ENCODE assay signal across 8 cellular contexts in genomic region chr1:181485276-181486097, GRCh38. TPM values are rescaled to one million over a fixed set of nuclear protein-coding genes. Genes with fewer than 3 reads are reported as not detected.
DNase-seq lines count a peak whose midpoint lies in the region; ATAC-seq and TF ChIP-seq lines count a peak whose summit lies in the region.

No MANE protein-coding gene starts in this region.

- peaks cover 22% of the 10 kb centered on the region for H3K4me1 ChIP-seq in neural progenitor cell

- peak; percentile 20 for DNase-seq in Calu3
- peak; percentile 41 for DNase-seq in GM19240 (ENCODE audit: insufficient read length, low spot score)
- peak in 43 of 58 donors; percentile 15 to 81 (median 56) for DNase-seq in anterior cingulate cortex (lab: John Stamatoyannopoulos, UW)
- DNase-seq in neural progenitor cell (ENCODE audit: low spot score), result peak; percentile 83
- no peak for DNase-seq in NCI-H2171 treated with DMSO at 0.1 percent for 48 hours (lab: John Stamatoyannopoulos, UW)
- DNase-seq in SW 1271 (lab: John Stamatoyannopoulos, UW), result no peak

- peak overlapping the region; percentile 27 for H3K4me3 Mint-ChIP-seq in Calu3 (ENCODE audit: low read depth, unreplicated experiment)
- peak overlapping the region; percentile 77 for H3K4me3 Mint-ChIP-seq in neural progenitor cell

- intact Hi-C loops in Calu3 (cut with micrococcal nuclease; ENCODE audit: unreplicated experiment), result no loop called here

- H3K27ac Mint-ChIP-seq in Calu3 (ENCODE audit: unreplicated experiment), result no peak overlapping the region
- no peak overlapping the region for H3K27ac Mint-ChIP-seq in neural progenitor cell

- H3K9ac ChIP-seq in neural progenitor cell, result no peak overlapping the region

- H3K27me3 ChIP-seq in neural progenitor cell, result peaks cover 93% of the 10 kb centered on the region

- peaks cover 20% of the 10 kb centered on the region for H3F3A ChIP-seq in neural progenitor cell (ENCODE audit: low read depth)

- peaks cover 95% of the 10 kb centered on the region for H3K27me3 Mint-ChIP-seq in Calu3 (ENCODE audit: unreplicated experiment)
- peaks cover 57% of the 10 kb centered on the region for H3K27me3 Mint-ChIP-seq in neural progenitor cell (ENCODE audit: insufficient read depth, low read depth)

- ATAC-seq in HG03469 (IDR thresholded peaks at IDR 0.05; ENCODE audit: unreplicated experiment) (peak; percentile 49), HG02973 (IDR thresholded peaks at IDR 0.05; ENCODE audit: unreplicated experiment) (no peak)

- H3K4me1 Mint-ChIP-seq in Calu3 (ENCODE audit: low read depth, unreplicated experiment) (no peaks in the 10 kb centered on the region), neural progenitor cell (peaks cover 27% of the 10 kb centered on the region)

- H3K36me3 Mint-ChIP-seq in Calu3 (ENCODE audit: insufficient read depth, unreplicated experiment), result no peaks in the 10 kb centered on the region
- H3K36me3 Mint-ChIP-seq in neural progenitor cell, result no peaks in the 10 kb centered on the region

- H3K79me2 ChIP-seq in neural progenitor cell (ENCODE audit: low read depth), result no peaks in the 10 kb centered on the region

- H3K27ac ChIP-seq in neural progenitor cell, result no peak overlapping the region

- H3K9me3 Mint-ChIP-seq in Calu3 (ENCODE audit: low read depth, unreplicated experiment) (no peaks in the 10 kb centered on the region), neural progenitor cell (peaks cover 2% of the 10 kb centered on the region)

- peak overlapping the region; percentile 93 for H2AFZ ChIP-seq in neural progenitor cell (replicated peaks)

- peak overlapping the region; percentile 93 for H3K4me2 ChIP-seq in neural progenitor cell

- peaks cover 7% of the 10 kb centered on the region for H4K20me1 ChIP-seq in neural progenitor cell (ENCODE audit: low read depth)

- CTCF ChIA-PET in Calu3 (lab: Charles Lee), result no interaction called here

- no peaks in the 10 kb centered on the region for H3K36me3 ChIP-seq in neural progenitor cell

- peak overlapping the region; percentile 54 for H3K4me3 ChIP-seq in neural progenitor cell

- BruUV-seq in Calu3 (replicated peaks; lab: Mats Ljungman, UMichigan), result no TSS peak

- TF ChIP-seq CTCF in Calu3 (IDR thresholded peaks at IDR 0.05; ENCODE audit: unreplicated experiment), result no peak
- no peak for TF ChIP-seq CTCF in neural progenitor cell (IDR thresholded peaks at IDR 0.05)

- H3K9me3 ChIP-seq in neural progenitor cell (ENCODE audit: low read depth), result no peaks in the 10 kb centered on the region

RNA-seq across cellular contexts. Expression of gene CACNA1E, which starts 2.2 kb away (rescaled TPM):
- total RNA-seq in Calu3 (2022) (not detected in 2 replicates), neural progenitor cell (ENCODE audit: low replicate concordance) (2.1 TPM in 2 replicates)

Comparison
In these comparisons a context has a peak if more than half of its experiments do, and no peak if none do; other contexts are left out.
1. DNase-seq: peak in Calu3 (single experiment), GM19240 (single experiment), anterior cingulate cortex (43 of 58) and neural progenitor cell (single experiment); none in NCI-H2171 treated with DMSO at 0.1 percent for 48 hours (single experiment) and SW 1271 (0 of 2).